Comparison of ENCODE assay signal across 18 cellular contexts in the genomic region with DNA sequence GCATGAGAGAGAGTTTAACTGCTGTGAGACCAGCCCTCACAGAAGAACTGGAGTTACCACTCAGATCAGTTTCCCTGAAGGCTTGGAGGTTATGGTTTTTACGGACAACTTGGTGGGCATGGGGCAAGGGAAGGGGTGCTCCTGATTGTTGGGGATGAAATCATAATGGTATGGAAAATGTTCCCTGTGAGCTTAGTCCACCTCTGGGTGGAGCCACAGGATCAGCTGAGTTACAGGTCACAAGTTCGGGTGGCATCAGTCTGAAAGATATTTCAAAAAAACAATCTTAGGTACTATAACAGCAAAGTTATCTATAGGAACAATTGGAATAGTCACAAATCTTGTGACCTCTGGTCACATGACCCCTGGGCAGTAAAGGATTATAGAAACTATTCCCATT.
A peak's percentile ranks its signal among the peaks of the same experiment; 100 is the strongest.
DNase-seq lines count a peak whose midpoint lies in the region; TF ChIP-seq lines count a peak whose summit lies in the region.
"Had no signal": no experiment of that assay in that cellular context is flagged by ENCODE, and none has a peak within 500 bp of the region (broad histone marks: within the 10 kb centered on the region; RNA-seq: fewer than 3 reads in every experiment).

No MANE protein-coding gene starts in this region.

- POLR2A ChIA-PET in GM10248 (lab: Yijun Ruan, JAX), result no interaction called here

- CTCF ChIA-PET in GM10248 (lab: Yijun Ruan, JAX), result no interaction called here

- peak; percentile 8 for TF ChIP-seq CTCF in GM10248 (IDR thresholded peaks at IDR 0.05; ENCODE audit: control extremely low read depth, extremely low read depth, low read depth, missing control alignments)

- DNase-seq in NCI-H1417 (lab: John Stamatoyannopoulos, UW), result peak in 2 of 3 experiments; percentile 1 to 16
- no peak for DNase-seq in NCI-H1417 treated with DMSO at 0.1 percent for 48 hours (lab: John Stamatoyannopoulos, UW)
- no peak for DNase-seq in GM10248 (ENCODE audit: extremely low spot score)
- peak; percentile 76 for DNase-seq in OCI-M1 (lab: John Stamatoyannopoulos, UW)
- DNase-seq in iPS-NIHi11 (ENCODE audit: low spot score), result peak; percentile 35
- no peak for DNase-seq in SW 1271 (lab: John Stamatoyannopoulos, UW)
- DNase-seq in stimulated activated naive CD4-positive, alpha-beta T cell treated with Interleukin-2 at 50 U/mL for 16 hours (lab: John Stamatoyannopoulos, UW), result no peak
- no peak for DNase-seq in occipital lobe (lab: John Stamatoyannopoulos, UW)
- DNase-seq: activated naive CD8-positive, alpha-beta T cell treated with anti-CD3 and anti-CD28 coated beads for 36 hours; effector CD8-positive, alpha-beta T cell; esophagus squamous epithelium; left lung; MM.1S; NCI-H1930; NCI-H446 treated with DMSO at 0.1 percent for 48 hours; stimulated activated naive CD8-positive, alpha-beta T cell treated with anti-CD3 and anti-CD28 coated beads, Interleukin-15, Interleukin-2, amounts not matched to agents 100 U/mL and 50 U/mL, for 24 hours; T-helper 9 cell; trophoblast cell had no signal

Comparison
In these comparisons a context has a peak if more than half of its experiments do, and no peak if none do; other contexts are left out.
1. DNase-seq: peak in NCI-H1417 (2 of 3), OCI-M1 (single experiment) and iPS-NIHi11 (single experiment); none in NCI-H1417 treated with DMSO at 0.1 percent for 48 hours (single experiment), GM10248 (single experiment), SW 1271 (0 of 2), stimulated activated naive CD4-positive, alpha-beta T cell treated with Interleukin-2 at 50 U/mL for 16 hours (single experiment) and occipital lobe (single experiment).